Comparison of ENCODE assay signal across 26 cellular contexts in the genomic region with DNA sequence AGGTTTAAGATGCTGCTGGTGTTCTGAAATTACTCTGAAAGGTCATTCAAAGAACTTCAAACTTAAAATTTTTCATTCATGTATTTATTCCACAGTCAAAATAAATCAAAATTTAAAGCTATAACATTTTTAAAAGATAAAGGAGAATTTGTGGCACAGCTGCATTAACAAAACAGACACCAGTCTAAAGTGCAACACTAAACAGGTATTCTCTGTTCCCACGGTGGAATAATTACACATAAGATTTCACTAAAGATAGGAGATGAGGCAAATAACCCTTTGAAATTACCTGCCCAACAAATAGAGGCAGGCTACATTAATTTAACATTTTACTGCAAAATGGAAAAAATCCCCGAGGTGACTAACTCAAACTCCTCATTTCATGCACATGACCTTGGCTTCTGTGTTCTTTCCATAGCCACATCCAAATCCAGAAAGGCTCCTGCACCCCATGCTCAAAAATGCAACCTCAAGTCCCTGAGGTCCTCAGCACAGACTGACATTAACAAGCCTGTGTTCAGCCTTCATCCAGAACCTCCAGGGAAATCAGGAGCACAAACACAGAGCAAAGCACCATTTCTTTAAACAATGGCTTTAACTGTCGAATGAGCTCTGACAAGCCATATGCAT.
"Had no signal": no experiment of that assay in that cellular context is flagged by ENCODE, and none has a peak within 500 bp of the region (broad histone marks: within the 10 kb centered on the region; RNA-seq: fewer than 3 reads in every experiment).

No MANE protein-coding gene starts in this region.

- H3K27me3 ChIP-seq: foreskin keratinocyte, left lung, sigmoid colon, testis, vagina had no signal

- H3K27me3 Mint-ChIP-seq: activated CD4-positive, alpha-beta memory T cell treated with anti-CD3 and anti-CD28 coated beads, Interleukin-2, amount 10 ng/mL, durations not matched to agents 7 days and 5 days; activated CD4-positive, alpha-beta T cell treated with anti-CD3 and anti-CD28 coated beads, Interleukin-2, amount 10 ng/mL, durations not matched to agents 24 days and 14 days; activated naive CD4-positive, alpha-beta T cell treated with anti-CD3 and anti-CD28 coated beads, Interleukin-2, amount 50 U/mL, for 24 hours; brain; dendritic cell treated with granulocyte-macrophage colony-stimulating factor and Interleukin-4, amounts not matched to agents 40 ng/mL and 50 ng/mL, for 4 days; naive thymus-derived CD8-positive, alpha-beta T cell; stimulated activated memory B cell treated with anti-CD40 and anti-IgM and Interleukin-4, amounts not matched to agents 10 μg/mL and 1 μg/mL and 100 μg/mL, for 72 hours; type B pancreatic cell had no signal

- ATAC-seq: activated T-cell treated with anti-CD3 and anti-CD28 coated beads, Interleukin-2, amount 50 U/mL, for 72 hours; foreskin keratinocyte; left lung; naive thymus-derived CD8-positive, alpha-beta T cell; stimulated activated memory B cell treated with anti-CD40 and anti-IgM and Interleukin-4, amounts not matched to agents 10 μg/mL and 1 μg/mL and 100 μg/mL, for 72 hours had no signal

- H3K4me3 Mint-ChIP-seq: activated CD4-positive, alpha-beta memory T cell treated with anti-CD3 and anti-CD28 coated beads, Interleukin-2, amount 10 ng/mL, durations not matched to agents 7 days and 5 days; activated CD4-positive, alpha-beta T cell treated with anti-CD3 and anti-CD28 coated beads, Interleukin-2, amount 10 ng/mL, durations not matched to agents 24 days and 14 days; activated naive CD4-positive, alpha-beta T cell treated with anti-CD3 and anti-CD28 coated beads, Interleukin-2, amount 50 U/mL, for 24 hours; activated T-cell treated with anti-CD3 and anti-CD28 coated beads, Interleukin-2, amount 50 U/mL, for 72 hours; brain; dendritic cell treated with granulocyte-macrophage colony-stimulating factor and Interleukin-4, amounts not matched to agents 40 ng/mL and 50 ng/mL, for 4 days; mesothelial cell of epicardium; naive thymus-derived CD8-positive, alpha-beta T cell; stimulated activated memory B cell treated with anti-CD40 and anti-IgM and Interleukin-4, amounts not matched to agents 10 μg/mL and 1 μg/mL and 100 μg/mL, for 72 hours; type B pancreatic cell had no signal

- H3K9me3 Mint-ChIP-seq: activated CD4-positive, alpha-beta memory T cell treated with anti-CD3 and anti-CD28 coated beads, Interleukin-2, amount 10 ng/mL, durations not matched to agents 7 days and 5 days; activated CD4-positive, alpha-beta T cell treated with anti-CD3 and anti-CD28 coated beads, Interleukin-2, amount 10 ng/mL, durations not matched to agents 24 days and 14 days; activated naive CD4-positive, alpha-beta T cell treated with anti-CD3 and anti-CD28 coated beads, Interleukin-2, amount 50 U/mL, for 24 hours; activated T-cell treated with anti-CD3 and anti-CD28 coated beads, Interleukin-2, amount 50 U/mL, for 72 hours; brain; dendritic cell treated with granulocyte-macrophage colony-stimulating factor and Interleukin-4, amounts not matched to agents 40 ng/mL and 50 ng/mL, for 4 days; mesothelial cell of epicardium; naive thymus-derived CD8-positive, alpha-beta T cell; stimulated activated memory B cell treated with anti-CD40 and anti-IgM and Interleukin-4, amounts not matched to agents 10 μg/mL and 1 μg/mL and 100 μg/mL, for 72 hours; type B pancreatic cell had no signal

- H3K27ac ChIP-seq: foreskin keratinocyte, left lung, sigmoid colon, testis, vagina had no signal

- H3K9me3 ChIP-seq: left lung, sigmoid colon, testis, vagina had no signal

- H3K4me2 ChIP-seq: smooth muscle cell had no signal

- FAIRE-seq: endometrium had no signal

- H3K4me1 ChIP-seq: foreskin keratinocyte had no signal

- H3K27ac Mint-ChIP-seq: activated CD4-positive, alpha-beta memory T cell treated with anti-CD3 and anti-CD28 coated beads, Interleukin-2, amount 10 ng/mL, durations not matched to agents 7 days and 5 days; activated CD4-positive, alpha-beta T cell treated with anti-CD3 and anti-CD28 coated beads, Interleukin-2, amount 10 ng/mL, durations not matched to agents 24 days and 14 days; dendritic cell treated with granulocyte-macrophage colony-stimulating factor and Interleukin-4, amounts not matched to agents 40 ng/mL and 50 ng/mL, for 4 days; mesothelial cell of epicardium; type B pancreatic cell had no signal

- H3K4me3 ChIP-seq: left lung, sigmoid colon, smooth muscle cell, testis, vagina had no signal

- DNase-seq: activated CD4-positive, alpha-beta memory T cell treated with anti-CD3 and anti-CD28 coated beads, Interleukin-2, amount 10 ng/mL, durations not matched to agents 7 days and 5 days; activated CD4-positive, alpha-beta T cell treated with anti-CD3 and anti-CD28 coated beads, Interleukin-2, amount 10 ng/mL, durations not matched to agents 24 days and 14 days; activated CD4-positive, CD25-positive, alpha-beta regulatory T cell; activated effector memory CD4-positive, alpha-beta T cell treated with anti-CD3 and anti-CD28 coated beads, Interleukin-2, amount 50 U/mL, for 16 hours; activated T-cell treated with anti-CD3 and anti-CD28 coated beads, Interleukin-2, amount 50 U/mL, for 72 hours; aorta; caudate nucleus; effector CD4-positive, alpha-beta T cell; erythroblast; foreskin keratinocyte; kidney glomerular epithelial cell; left lung; naive thymus-derived CD8-positive, alpha-beta T cell; sigmoid colon; stimulated activated CD4-positive, alpha-beta T cell treated with anti-CD3 and anti-CD28 coated beads, Interleukin-15, amount 100 ng/mL, for 24 hours; T1000; testis had no signal
